Comparison of ENCODE assay signal across 8 cellular contexts in genomic region chr17:76072149-76072858, GRCh38. TPM values are rescaled to one million over a fixed set of nuclear protein-coding genes. Genes with fewer than 3 reads are reported as not detected.
DNase-seq lines count a peak whose midpoint lies in the region; ATAC-seq and TF ChIP-seq lines count a peak whose summit lies in the region.

TSS of gene SRP68 (minus strand) at chr17:76072517. CDS start at chr17:76072491, 26 bp downstream.

- H3K4me2 ChIP-seq in HCT116 (ENCODE audit: low read length): peak within 1 kb of the TSS; percentile 89
- H3K4me2 ChIP-seq in SK-N-SH: peak within 1 kb of the TSS; percentile 89

- in situ Hi-C loops in G401 (cut with HindIII; ENCODE audit: low sequenced_read_pairs): no loop called here

- peak; percentile 96 for DNase-seq in G401 (ENCODE audit: low spot score)
- peak; percentile 87 for DNase-seq in HCT116 (ENCODE audit: low read depth, low spot score)
- DNase-seq in NAMALWA (ENCODE audit: low spot score): peak; percentile 77
- DNase-seq in SK-N-SH: peak; percentile 100
- peak; percentile 79 for DNase-seq in activated naive CD4-positive, alpha-beta T cell treated with anti-CD3 and anti-CD28 coated beads, Interleukin-2, amount 50 U/mL, for 16 hours
- DNase-seq in germinal center (ENCODE audit: low spot score): peak; percentile 83
- DNase-seq in nucleus accumbens (lab: John Stamatoyannopoulos, UW): peak; percentile 20 to 97 (median 92)
- peak; percentile 94 for DNase-seq in superior temporal gyrus (ENCODE audit: extremely low spot score)

- ATAC-seq in HCT116: peak; percentile 100

- H3K9me3 ChIP-seq in HCT116 (ENCODE audit: control insufficient read depth in 1 of 2, insufficient read depth in 1 of 2, low read depth in 1 of 2, low read length in 2 of 2) (no peaks in the 10 kb centered on the region), SK-N-SH (no peaks in the 10 kb centered on the region)

- peak; percentile 87 for TF ChIP-seq POLR2A in HCT116 (IDR thresholded peaks at IDR 0.05; ENCODE audit: borderline replicate concordance, extremely low read depth, insufficient read depth, insufficient read length)

- under 1% methylated on average over 57 of the region's 57 CpGs for WGBS in SK-N-SH (ENCODE audit: low lambda C conversion rate)

- H3K79me2 ChIP-seq in HCT116 (ENCODE audit: insufficient read depth, low read length): peaks cover 55% of the 10 kb centered on the region
- peaks cover 58% of the 10 kb centered on the region for H3K79me2 ChIP-seq in SK-N-SH (ENCODE audit: insufficient read depth)

- CTCF ChIA-PET in HCT116 (lab: Charles Lee) (interaction anchor here (0.6 to 1.3 kb wide), 2 partner anchors 18 to 46 kb away, joined by 3 to 4 read pairs; no protein-coding TSS in a partner anchor), SK-N-SH (lab: Yijun Ruan, JAX) (interaction anchor here (0.8 to 3.4 kb wide), 5 partner anchors 9 to 471 kb away, joined by 3 to 14 read pairs (median 3); no protein-coding TSS in a partner anchor)

- POLR2A ChIA-PET in HCT116 (lab: Charles Lee): interaction anchor here (1.0 kb wide), 4 partner anchors 11 to 52 kb away, joined by 3 to 5 read pairs (median 3); partner anchors contain the start of gene EVPL
- POLR2A ChIA-PET in SK-N-SH (lab: Yijun Ruan, JAX): interaction anchor here (0.7 to 1.0 kb wide), 3 partner anchors 23 to 58 kb away, joined by 3 read pairs; no protein-coding TSS in a partner anchor

- H3K4me3 ChIP-seq in HCT116 (replicated peaks in 1 of 2; ENCODE audit: low read depth in 1 of 2, low read length in 2 of 2): peak within 1 kb of the TSS; percentile 63 to 78
- peak within 1 kb of the TSS; percentile 78 to 82 for H3K4me3 ChIP-seq in SK-N-SH (ENCODE audit: low read depth in 2 of 2, low read length in 1 of 2)

- peak in 1 of 2 experiments; percentile 72; a peak in 1 of 4 replicates for TF ChIP-seq EP300 in SK-N-SH (IDR thresholded peaks at IDR 0.05; ENCODE audit: borderline replicate concordance in 1 of 2, low read depth in 1 of 2, low read length in 1 of 2)

- H3K4me1 ChIP-seq in HCT116 (ENCODE audit: control insufficient read depth in 1 of 2, insufficient read depth in 2 of 2, low read length in 2 of 2) (peaks cover 11 to 22% of the 10 kb centered on the region in 2 experiments), SK-N-SH (ENCODE audit: control insufficient read depth in 1 of 2, insufficient read depth in 2 of 2, low read depth in 1 of 2, low read length in 1 of 2) (peaks cover 0 to 17% of the 10 kb centered on the region in 2 experiments; a peak in 3 of 4 replicates)

- TF ChIP-seq RAD21 in HCT116 (IDR thresholded peaks at IDR 0.05; ENCODE audit: low read depth) (no peak), SK-N-SH (IDR thresholded peaks at IDR 0.05; ENCODE audit: low read length) (0 out of 2 replicates have a peak, but pooled peaks have one; percentile 8)

- peaks cover 1% of the 10 kb centered on the region for H3F3A ChIP-seq in SK-N-SH (replicated peaks; ENCODE audit: insufficient read depth)

- BruUV-seq in HCT116 (replicated peaks; lab: Mats Ljungman, UMichigan): no TSS peak

- RAD21 ChIA-PET in HCT116 (lab: Charles Lee; ENCODE audit: low non-redundant PET in 1 of 2, low total read pairs in 2 of 2, uncharacterized antibody in 2 of 2, unreplicated experiment in 2 of 2): no interaction called here

- H3K9ac ChIP-seq in HCT116 (ENCODE audit: low read length) (peak within 1 kb of the TSS; percentile 78), SK-N-SH (peak within 1 kb of the TSS; percentile 85)

- intact Hi-C loops in HCT116 (cut with micrococcal nuclease): loop anchor here (1.0 to 5.0 kb wide), 3 partner anchors 18 to 58 kb away; partner anchors contain the start of gene EVPL

- H4K20me1 ChIP-seq in HCT116 (ENCODE audit: insufficient read depth): no peaks in the 10 kb centered on the region; the same call in 1 of the 2 replicates
- peaks cover 23% of the 10 kb centered on the region for H4K20me1 ChIP-seq in SK-N-SH (ENCODE audit: insufficient read depth)

- H3K27me3 ChIP-seq in HCT116 (ENCODE audit: insufficient read depth, low read length): no peaks in the 10 kb centered on the region
- H3K27me3 ChIP-seq in SK-N-SH (ENCODE audit: insufficient read depth): peaks cover 39% of the 10 kb centered on the region

- TF ChIP-seq CTCF in HCT116 (IDR thresholded peaks at IDR 0.05 in 2 of 3, conservative IDR thresholded peaks at IDR 0.05 in 1 of 3; ENCODE audit: borderline replicate concordance in 1 of 3, insufficient read depth in 1 of 3, low read depth in 2 of 3, low read length in 2 of 3): no peak
- no peak for TF ChIP-seq CTCF in SK-N-SH (IDR thresholded peaks at IDR 0.05)

- H3K9me2 ChIP-seq in HCT116 (ENCODE audit: insufficient read depth) (no peaks in the 10 kb centered on the region), SK-N-SH (no peaks in the 10 kb centered on the region)

- peak within 1 kb of the TSS; percentile 60 for H3K27ac ChIP-seq in HCT116 (ENCODE audit: low read depth, low read length)
- peak within 1 kb of the TSS; percentile 41 to 63; a peak in 3 of 4 replicates for H3K27ac ChIP-seq in SK-N-SH (ENCODE audit: low read depth in 2 of 2, low read length in 1 of 2)

- no peak within 1 kb of the TSS for H2AFZ ChIP-seq in HCT116 (ENCODE audit: low read depth, low read length, poor library complexity, severe bottlenecking)
- peak within 1 kb of the TSS; percentile 97 for H2AFZ ChIP-seq in SK-N-SH (ENCODE audit: low read depth)

- H3K36me3 ChIP-seq in HCT116 (ENCODE audit: control insufficient read depth in 1 of 2, insufficient read depth in 2 of 2, low read length in 2 of 2) (peaks cover 10 to 14% of the 10 kb centered on the region in 2 experiments; a peak in 3 of 4 replicates), SK-N-SH (replicated peaks in 1 of 2; ENCODE audit: control insufficient read depth in 1 of 2, insufficient read depth in 2 of 2, low read length in 1 of 2) (peaks cover 8 to 20% of the 10 kb centered on the region in 2 experiments)

TF ChIP-seq in HCT116, 20 proteins besides CTCF, POLR2A, EP300 and RAD21 (continues in another document):
- peak; percentile 97; the same call in 1 of the 2 replicates for TF ChIP-seq ZFX (IDR thresholded peaks at IDR 0.05)
- TF ChIP-seq ZNF274 (IDR thresholded peaks at IDR 0.05; ENCODE audit: low read depth, low read length): no peak
- TF ChIP-seq POLR2AphosphoS5 (IDR thresholded peaks at IDR 0.05; ENCODE audit: low read depth, low read length): peak; percentile 93
- TF ChIP-seq ZBTB33 (IDR thresholded peaks at IDR 0.05; ENCODE audit: extremely low read depth, insufficient replicate concordance, low read length): peak; percentile 70
- TF ChIP-seq ATF3 (IDR thresholded peaks at IDR 0.05): no peak
- TF ChIP-seq SP1 (IDR thresholded peaks at IDR 0.05; ENCODE audit: low read depth): peak; percentile 75; the same call in 1 of the 2 replicates
- peak; percentile 96 for TF ChIP-seq SIN3A (IDR thresholded peaks at IDR 0.05; ENCODE audit: low read depth)

TF ChIP-seq in SK-N-SH, 30 proteins besides CTCF, POLR2A, EP300 and RAD21 (continues in another document):
- TF ChIP-seq SIN3A (IDR thresholded peaks at IDR 0.05; ENCODE audit: borderline replicate concordance, low read depth, low read length) (peak; percentile 94; the same call in 1 of the 2 replicates), GABPA (IDR thresholded peaks at IDR 0.05; ENCODE audit: low read depth) (peak; percentile 41; the same call in 1 of the 2 replicates), REST (IDR thresholded peaks at IDR 0.05; ENCODE audit: low read depth, low read length) (no peak), ELF1 (IDR thresholded peaks at IDR 0.05) (0 out of 2 replicates have a peak, but pooled peaks have one; percentile 7), MXI1 (IDR thresholded peaks at IDR 0.05; ENCODE audit: low read depth, low read length) (peak; percentile 98), NFIC (IDR thresholded peaks at IDR 0.05; ENCODE audit: borderline replicate concordance) (no peak), TAF1 (IDR thresholded peaks at IDR 0.05; ENCODE audit: borderline replicate concordance, low read depth, low read length) (peak; percentile 94), POLR2AphosphoS5 (IDR thresholded peaks at IDR 0.05; ENCODE audit: low read depth, low read length) (peak; percentile 92), CHD2 (IDR thresholded peaks at IDR 0.05; ENCODE audit: low read length, partially characterized antibody) (peak; percentile 86), FOXM1 (IDR thresholded peaks at IDR 0.05; ENCODE audit: low read depth) (no peak), NRF1 (IDR thresholded peaks at IDR 0.05; ENCODE audit: low read depth, low read length) (peak; percentile 88), YY1 (IDR thresholded peaks at IDR 0.05; ENCODE audit: low read depth) (peak; percentile 99)

RNA-seq across cellular contexts. Expression of gene SRP68, which starts in this region (rescaled TPM):
- total RNA-seq in G401 (2014; rRNA removed; shearing (Covaris generic)): 73.7 and 87.2 TPM in 2 replicates
- total RNA-seq in HCT116 (2021; ENCODE audit: unreplicated experiment): 152 TPM
- 117 and 132 TPM in 2 replicates for polyA plus RNA-seq in HCT116 (2012)
- 76.8 and 81.4 TPM in 2 replicates for polyA plus RNA-seq in SK-N-SH (2012; rRNA removed)
- polyA plus RNA-seq in SK-N-SH (2012; cell fraction: cytosol; rRNA removed): 74.4 and 76.2 TPM in 2 replicates
- polyA plus RNA-seq in SK-N-SH (2012; cell fraction: nucleus; rRNA removed): 53.5 and 64.0 TPM in 2 replicates

Comparison
In these comparisons a context has a peak if more than half of its experiments do, and no peak if none do; other contexts are left out.
1. Peak in every context shown above with its lines: DNase-seq, ATAC-seq, H3K4me3 ChIP-seq and H3K27ac ChIP-seq.